1 cellular context compared by ENCODE assay signal in the genomic region with DNA sequence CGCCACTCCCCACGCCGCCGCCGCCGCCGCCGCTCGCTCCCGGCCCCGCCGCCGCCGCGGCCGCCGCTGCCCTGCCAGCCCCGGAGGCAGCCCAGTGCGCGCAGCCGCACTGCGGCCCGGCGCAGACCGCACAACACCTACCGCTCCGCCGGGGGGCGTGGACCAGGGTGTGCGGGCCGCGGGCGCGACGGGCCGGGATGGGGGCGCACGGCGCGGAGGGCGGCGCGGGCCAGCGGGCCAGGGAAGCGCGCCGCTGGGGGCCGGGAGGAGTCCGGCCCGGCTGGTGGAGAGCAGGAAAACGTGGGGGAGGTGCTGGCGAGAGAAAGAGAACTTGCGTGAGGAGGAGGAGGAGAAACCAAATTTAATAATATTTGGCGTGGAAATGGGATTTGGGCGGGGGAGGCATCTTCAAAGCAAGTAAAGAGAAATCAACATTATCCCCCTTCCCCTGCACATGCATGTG.
TF ChIP-seq lines count a peak whose summit lies in the region.

A gene (minus strand): TSS at position 106 of the 463 bp plus-strand sequence. CDS start 594 bp downstream, outside the sequence.

TF ChIP-seq in K562, 482 proteins besides CTCF, POLR2A, EP300 and RAD21 (continued from another document):
- TF ChIP-seq, protein P1, sequence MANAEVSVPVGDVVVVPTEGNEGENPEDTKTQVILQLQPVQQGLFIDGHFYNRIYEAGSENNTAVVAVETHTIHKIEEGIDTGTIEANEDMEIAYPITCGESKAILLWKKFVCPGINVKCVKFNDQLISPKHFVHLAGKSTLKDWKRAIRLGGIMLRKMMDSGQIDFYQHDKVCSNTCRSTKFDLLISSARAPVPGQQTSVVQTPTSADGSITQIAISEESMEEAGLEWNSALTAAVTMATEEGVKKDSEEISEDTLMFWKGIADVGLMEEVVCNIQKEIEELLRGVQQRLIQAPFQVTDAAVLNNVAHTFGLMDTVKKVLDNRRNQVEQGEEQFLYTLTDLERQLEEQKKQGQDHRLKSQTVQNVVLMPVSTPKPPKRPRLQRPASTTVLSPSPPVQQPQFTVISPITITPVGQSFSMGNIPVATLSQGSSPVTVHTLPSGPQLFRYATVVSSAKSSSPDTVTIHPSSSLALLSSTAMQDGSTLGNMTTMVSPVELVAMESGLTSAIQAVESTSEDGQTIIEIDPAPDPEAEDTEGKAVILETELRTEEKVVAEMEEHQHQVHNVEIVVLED (CRISPR knock-in tag; IDR thresholded peaks at IDR 0.05), result peak; percentile 61
- TF ChIP-seq, protein P2, sequence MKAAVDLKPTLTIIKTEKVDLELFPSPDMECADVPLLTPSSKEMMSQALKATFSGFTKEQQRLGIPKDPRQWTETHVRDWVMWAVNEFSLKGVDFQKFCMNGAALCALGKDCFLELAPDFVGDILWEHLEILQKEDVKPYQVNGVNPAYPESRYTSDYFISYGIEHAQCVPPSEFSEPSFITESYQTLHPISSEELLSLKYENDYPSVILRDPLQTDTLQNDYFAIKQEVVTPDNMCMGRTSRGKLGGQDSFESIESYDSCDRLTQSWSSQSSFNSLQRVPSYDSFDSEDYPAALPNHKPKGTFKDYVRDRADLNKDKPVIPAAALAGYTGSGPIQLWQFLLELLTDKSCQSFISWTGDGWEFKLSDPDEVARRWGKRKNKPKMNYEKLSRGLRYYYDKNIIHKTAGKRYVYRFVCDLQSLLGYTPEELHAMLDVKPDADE (conservative IDR thresholded peaks at IDR 0.05; ENCODE audit: control insufficient read depth, low read depth, low read length), result peak; percentile 68; the same call in 1 of the 2 replicates
- TF ChIP-seq POLR2H (tag; IDR thresholded peaks at IDR 0.05; ENCODE audit: low read depth) (peak; percentile 62), KDM4B (IDR thresholded peaks at IDR 0.05; ENCODE audit: borderline replicate concordance in 2 of 2, low read depth in 1 of 2) (0 out of 4 replicates have a peak, but pooled peaks of 1 of the 2 experiments have one; percentile 13), MBD2 (IDR thresholded peaks at IDR 0.05; ENCODE audit: borderline replicate concordance, low read depth) (peak; percentile 8; the same call in 1 of the 2 replicates), NRF1 (conservative IDR thresholded peaks at IDR 0.05 in 1 of 2, IDR thresholded peaks at IDR 0.05 in 1 of 2) (peak in 1 of 2 experiments; percentile 44; a peak in 2 of 4 replicates), ZFX (CRISPR knock-in tag; IDR thresholded peaks at IDR 0.05) (peak; percentile 12), ETV6 (IDR thresholded peaks at IDR 0.05; ENCODE audit: borderline replicate concordance in 1 of 2, low read depth in 2 of 2, low read length in 1 of 2) (no peak), ETV6 (CRISPR knock-in tag; IDR thresholded peaks at IDR 0.05; ENCODE audit: borderline replicate concordance) (no peak), CTBP1 (IDR thresholded peaks at IDR 0.05; ENCODE audit: borderline replicate concordance) (peak; percentile 83; the same call in 1 of the 2 replicates), KLF1 (tag; IDR thresholded peaks at IDR 0.05) (no peak)
- TF ChIP-seq, protein P3, sequence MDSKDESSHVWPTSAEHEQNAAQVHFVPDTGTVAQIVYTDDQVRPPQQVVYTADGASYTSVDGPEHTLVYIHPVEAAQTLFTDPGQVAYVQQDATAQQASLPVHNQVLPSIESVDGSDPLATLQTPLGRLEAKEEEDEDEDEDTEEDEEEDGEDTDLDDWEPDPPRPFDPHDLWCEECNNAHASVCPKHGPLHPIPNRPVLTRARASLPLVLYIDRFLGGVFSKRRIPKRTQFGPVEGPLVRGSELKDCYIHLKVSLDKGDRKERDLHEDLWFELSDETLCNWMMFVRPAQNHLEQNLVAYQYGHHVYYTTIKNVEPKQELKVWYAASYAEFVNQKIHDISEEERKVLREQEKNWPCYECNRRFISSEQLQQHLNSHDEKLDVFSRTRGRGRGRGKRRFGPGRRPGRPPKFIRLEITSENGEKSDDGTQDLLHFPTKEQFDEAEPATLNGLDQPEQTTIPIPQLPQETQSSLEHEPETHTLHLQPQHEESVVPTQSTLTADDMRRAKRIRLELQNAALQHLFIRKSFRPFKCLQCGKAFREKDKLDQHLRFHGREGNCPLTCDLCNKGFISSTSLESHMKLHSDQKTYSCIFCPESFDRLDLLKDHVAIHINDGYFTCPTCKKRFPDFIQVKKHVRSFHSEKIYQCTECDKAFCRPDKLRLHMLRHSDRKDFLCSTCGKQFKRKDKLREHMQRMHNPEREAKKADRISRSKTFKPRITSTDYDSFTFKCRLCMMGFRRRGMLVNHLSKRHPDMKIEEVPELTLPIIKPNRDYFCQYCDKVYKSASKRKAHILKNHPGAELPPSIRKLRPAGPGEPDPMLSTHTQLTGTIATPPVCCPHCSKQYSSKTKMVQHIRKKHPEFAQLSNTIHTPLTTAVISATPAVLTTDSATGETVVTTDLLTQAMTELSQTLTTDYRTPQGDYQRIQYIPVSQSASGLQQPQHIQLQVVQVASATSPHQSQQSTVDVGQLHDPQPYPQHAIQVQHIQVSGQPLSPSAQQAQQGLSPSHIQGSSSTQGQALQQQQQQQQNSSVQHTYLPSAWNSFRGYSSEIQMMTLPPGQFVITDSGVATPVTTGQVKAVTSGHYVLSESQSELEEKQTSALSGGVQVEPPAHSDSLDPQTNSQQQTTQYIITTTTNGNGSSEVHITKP (IDR thresholded peaks at IDR 0.05; ENCODE audit: partially characterized antibody), result peak; percentile 84
- TF ChIP-seq, protein P4, sequence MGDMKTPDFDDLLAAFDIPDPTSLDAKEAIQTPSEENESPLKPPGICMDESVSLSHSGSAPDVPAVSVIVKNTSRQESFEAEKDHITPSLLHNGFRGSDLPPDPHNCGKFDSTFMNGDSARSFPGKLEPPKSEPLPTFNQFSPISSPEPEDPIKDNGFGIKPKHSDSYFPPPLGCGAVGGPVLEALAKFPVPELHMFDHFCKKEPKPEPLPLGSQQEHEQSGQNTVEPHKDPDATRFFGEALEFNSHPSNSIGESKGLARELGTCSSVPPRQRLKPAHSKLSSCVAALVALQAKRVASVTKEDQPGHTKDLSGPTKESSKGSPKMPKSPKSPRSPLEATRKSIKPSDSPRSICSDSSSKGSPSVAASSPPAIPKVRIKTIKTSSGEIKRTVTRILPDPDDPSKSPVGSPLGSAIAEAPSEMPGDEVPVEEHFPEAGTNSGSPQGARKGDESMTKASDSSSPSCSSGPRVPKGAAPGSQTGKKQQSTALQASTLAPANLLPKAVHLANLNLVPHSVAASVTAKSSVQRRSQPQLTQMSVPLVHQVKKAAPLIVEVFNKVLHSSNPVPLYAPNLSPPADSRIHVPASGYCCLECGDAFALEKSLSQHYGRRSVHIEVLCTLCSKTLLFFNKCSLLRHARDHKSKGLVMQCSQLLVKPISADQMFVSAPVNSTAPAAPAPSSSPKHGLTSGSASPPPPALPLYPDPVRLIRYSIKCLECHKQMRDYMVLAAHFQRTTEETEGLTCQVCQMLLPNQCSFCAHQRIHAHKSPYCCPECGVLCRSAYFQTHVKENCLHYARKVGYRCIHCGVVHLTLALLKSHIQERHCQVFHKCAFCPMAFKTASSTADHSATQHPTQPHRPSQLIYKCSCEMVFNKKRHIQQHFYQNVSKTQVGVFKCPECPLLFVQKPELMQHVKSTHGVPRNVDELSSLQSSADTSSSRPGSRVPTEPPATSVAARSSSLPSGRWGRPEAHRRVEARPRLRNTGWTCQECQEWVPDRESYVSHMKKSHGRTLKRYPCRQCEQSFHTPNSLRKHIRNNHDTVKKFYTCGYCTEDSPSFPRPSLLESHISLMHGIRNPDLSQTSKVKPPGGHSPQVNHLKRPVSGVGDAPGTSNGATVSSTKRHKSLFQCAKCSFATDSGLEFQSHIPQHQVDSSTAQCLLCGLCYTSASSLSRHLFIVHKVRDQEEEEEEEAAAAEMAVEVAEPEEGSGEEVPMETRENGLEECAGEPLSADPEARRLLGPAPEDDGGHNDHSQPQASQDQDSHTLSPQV (IDR thresholded peaks at IDR 0.05), result peak; percentile 39; the same call in 1 of the 2 replicates
